Comparison of ENCODE assay signal across 8 cellular contexts in genomic region chr20:51372176-51372803, GRCh38.
A peak's percentile ranks its signal among the peaks of the same experiment; 100 is the strongest.
DNase-seq lines count a peak whose midpoint lies in the region; ATAC-seq and TF ChIP-seq lines count a peak whose summit lies in the region.

No MANE protein-coding gene starts in this region.

- peak; percentile 49 to 82 for ATAC-seq in upper lobe of left lung (ENCODE audit: low FRiP score in 2 of 2)

- DNase-seq in EL, result peak; percentile 70
- DNase-seq in HT1080 (ENCODE audit: low read depth), result peak; percentile 63
- DNase-seq in RWPE1 (ENCODE audit: low spot score), result peak; percentile 98
- DNase-seq in activated naive CD4-positive, alpha-beta T cell (lab: John Stamatoyannopoulos, UW), result peak in 3 of 4 experiments; percentile 6 to 32 (median 28)
- DNase-seq in germinal center (ENCODE audit: low spot score), result peak; percentile 83
- DNase-seq in pons (ENCODE audit: low spot score), result peak; percentile 45
- DNase-seq in upper lobe of left lung, result peak in 1 of 2 donors; percentile 40
- no peak for DNase-seq in NCI-H446 treated with DMSO at 0.1 percent for 48 hours (lab: John Stamatoyannopoulos, UW)

- no peak for TF ChIP-seq EP300 in upper lobe of left lung (IDR thresholded peaks at IDR 0.05)

- H3K27me3 ChIP-seq in upper lobe of left lung, result no peaks in the 10 kb centered on the region

- CTCF ChIA-PET in RWPE1 (lab: Yijun Ruan, JAX), result interaction anchor here (0.5 to 3.7 kb wide), 31 partner anchors 12 to 1300 kb away, joined by 3 to 49 read pairs (median 4); no protein-coding TSS in a partner anchor

- peak; percentile 95 for TF ChIP-seq CTCF in RWPE1 (conservative IDR thresholded peaks at IDR 0.05; ENCODE audit: low read depth)
- TF ChIP-seq CTCF in upper lobe of left lung (IDR thresholded peaks at IDR 0.05), result peak; percentile 61 to 80 (median 70)

- H3K4me3 ChIP-seq in upper lobe of left lung, result no peak overlapping the region

- H3K36me3 ChIP-seq in upper lobe of left lung, result no peaks in the 10 kb centered on the region

- peaks cover 0 to 6% (median 3%) of the 10 kb centered on the region in 4 donors for H3K4me1 ChIP-seq in upper lobe of left lung

- TF ChIP-seq POLR2A in upper lobe of left lung (IDR thresholded peaks at IDR 0.05), result no peak

- WGBS in upper lobe of left lung, 2 donors, result 41 to 43% methylated on average over 11 to 13 of the region's 13 CpGs

- POLR2A ChIA-PET in RWPE1 (lab: Yijun Ruan, JAX; ENCODE audit: low non-redundant PET), result no interaction called here

- H3K27ac ChIP-seq in RWPE1 (no peak overlapping the region), upper lobe of left lung (no peak overlapping the region)

- H3K9me3 ChIP-seq in upper lobe of left lung, result no peaks in the 10 kb centered on the region
